In genomic region chr1:31926846-31927660, GRCh38 we compare ENCODE assay signal across 9 cellular contexts. TPM values are rescaled to one million over a fixed set of nuclear protein-coding genes. Genes with fewer than 3 reads are reported as not detected.
DNase-seq lines count a peak whose midpoint lies in the region; ATAC-seq and TF ChIP-seq lines count a peak whose summit lies in the region.
"Had no signal": no experiment of that assay in that cellular context is flagged by ENCODE, and none has a peak within 500 bp of the region (broad histone marks: within the 10 kb centered on the region; RNA-seq: fewer than 3 reads in every experiment).

No MANE protein-coding gene starts in this region.

- no peaks in the 10 kb centered on the region for H3K9me2 ChIP-seq in Karpas-422 (replicated peaks; ENCODE audit: insufficient read depth, low read length)

- H3K27ac Mint-ChIP-seq in Calu3 (ENCODE audit: unreplicated experiment) (peak overlapping the region; percentile 87), nephron progenitor cell (peak overlapping the region; percentile 10)
- peak overlapping the region; percentile 94 for H3K27ac Mint-ChIP-seq in activated T-helper 17 cell treated with anti-CD3 and anti-CD28 coated beads, Interleukin-2, amount 50 U/mL, for 72 hours

- peak overlapping the region; percentile 28 for H3K4me2 ChIP-seq in Karpas-422 (ENCODE audit: low read depth, low read length, poor library complexity, severe bottlenecking)

- 88% methylated on average over 8 of the region's 8 CpGs for WGBS in esophagus muscularis mucosa

- H3K4me3 Mint-ChIP-seq in Calu3 (ENCODE audit: low read depth, unreplicated experiment) (peak overlapping the region; percentile 13), nephron progenitor cell (no peak overlapping the region)
- peak overlapping the region; percentile 97 for H3K4me3 Mint-ChIP-seq in activated T-helper 17 cell treated with anti-CD3 and anti-CD28 coated beads, Interleukin-2, amount 50 U/mL, for 72 hours

- H3K4me3 ChIP-seq in Karpas-422 (ENCODE audit: low read length) = no peak overlapping the region
- H3K4me3 ChIP-seq in esophagus muscularis mucosa = no peak overlapping the region

- TF ChIP-seq CTCF in Calu3 (IDR thresholded peaks at IDR 0.05; ENCODE audit: unreplicated experiment) = no peak
- no peak for TF ChIP-seq CTCF in nephron progenitor cell (IDR thresholded peaks at IDR 0.05)
- no peak for TF ChIP-seq CTCF in esophagus muscularis mucosa (IDR thresholded peaks at IDR 0.05)

- peaks cover 62% of the 10 kb centered on the region for H3K36me3 Mint-ChIP-seq in Calu3 (ENCODE audit: insufficient read depth, unreplicated experiment)
- peaks cover 80% of the 10 kb centered on the region for H3K36me3 Mint-ChIP-seq in activated T-helper 17 cell treated with anti-CD3 and anti-CD28 coated beads, Interleukin-2, amount 50 U/mL, for 72 hours (ENCODE audit: low read depth)
- peaks cover 15% of the 10 kb centered on the region for H3K36me3 Mint-ChIP-seq in nephron progenitor cell (ENCODE audit: low read depth)

- no peak overlapping the region for H2AFZ ChIP-seq in Karpas-422 (ENCODE audit: low read length)

- H3K27me3 ChIP-seq in Karpas-422 (ENCODE audit: low read length) (no peaks in the 10 kb centered on the region), esophagus muscularis mucosa (no peaks in the 10 kb centered on the region)

- H3K4me1 Mint-ChIP-seq in Calu3 (ENCODE audit: low read depth, unreplicated experiment) (peaks cover 77% of the 10 kb centered on the region), nephron progenitor cell (peaks cover 40% of the 10 kb centered on the region)
- peaks cover 53% of the 10 kb centered on the region for H3K4me1 Mint-ChIP-seq in activated T-helper 17 cell treated with anti-CD3 and anti-CD28 coated beads, Interleukin-2, amount 50 U/mL, for 72 hours

- peaks cover 70% of the 10 kb centered on the region for H3K4me1 ChIP-seq in Karpas-422 (ENCODE audit: low read length)
- H3K4me1 ChIP-seq in esophagus muscularis mucosa = peaks cover 88 to 98% (median 92%) of the 10 kb centered on the region in 4 donors

- no peaks in the 10 kb centered on the region for H3K9me3 ChIP-seq in Karpas-422 (ENCODE audit: low read length)
- no peaks in the 10 kb centered on the region for H3K9me3 ChIP-seq in esophagus muscularis mucosa

- ATAC-seq in activated T-helper 17 cell treated with anti-CD3 and anti-CD28 coated beads, Interleukin-2, amount 50 U/mL, for 72 hours (replicated peaks) = no peak
- no peak for ATAC-seq in GM21381 (IDR thresholded peaks at IDR 0.05; ENCODE audit: unreplicated experiment)
- ATAC-seq in GM18858 (IDR thresholded peaks at IDR 0.05; ENCODE audit: unreplicated experiment) = no peak

- H3K27me3 Mint-ChIP-seq in Calu3 (ENCODE audit: unreplicated experiment) (no peaks in the 10 kb centered on the region), nephron progenitor cell (ENCODE audit: low read depth, poor library complexity) (no peaks in the 10 kb centered on the region)
- no peaks in the 10 kb centered on the region for H3K27me3 Mint-ChIP-seq in activated T-helper 17 cell treated with anti-CD3 and anti-CD28 coated beads, Interleukin-2, amount 50 U/mL, for 72 hours

- intact Hi-C loops in Calu3 (cut with micrococcal nuclease; ENCODE audit: unreplicated experiment) = loop anchor here (10.0 kb wide), 1 partner anchor 88 kb away; the partner anchor contains the start of gene KHDRBS1
- intact Hi-C loops in esophagus muscularis mucosa (cut with DNase I) = loop anchor here (5.0 kb wide), 1 partner anchor 35 kb away; no protein-coding TSS in a partner anchor

- no peak for TF ChIP-seq EP300 in esophagus muscularis mucosa (IDR thresholded peaks at IDR 0.05)

- H3K9me3 Mint-ChIP-seq in Calu3 (ENCODE audit: low read depth, unreplicated experiment) = no peaks in the 10 kb centered on the region
- no peaks in the 10 kb centered on the region for H3K9me3 Mint-ChIP-seq in activated T-helper 17 cell treated with anti-CD3 and anti-CD28 coated beads, Interleukin-2, amount 50 U/mL, for 72 hours
- H3K9me3 Mint-ChIP-seq in nephron progenitor cell = no peaks in the 10 kb centered on the region

- CTCF ChIA-PET in Calu3 (lab: Charles Lee) = interaction anchor here (1.1 to 1.6 kb wide), 4 partner anchors 8 to 112 kb away, joined by 3 to 7 read pairs (median 4); partner anchors contain the start of genes PTP4A2 and SPOCD1

- H3K9ac ChIP-seq in Karpas-422 (ENCODE audit: low read length) = no peak overlapping the region

- no peak for TF ChIP-seq POLR2A in esophagus muscularis mucosa (IDR thresholded peaks at IDR 0.05; ENCODE audit: low read depth)

- H3K79me2 ChIP-seq in Karpas-422 (ENCODE audit: low read length) = peaks cover 98% of the 10 kb centered on the region

- peak overlapping the region; percentile 36 for H3K27ac ChIP-seq in Karpas-422 (ENCODE audit: low read length)
- peak overlapping the region in 1 of 4 donors; percentile 17 for H3K27ac ChIP-seq in esophagus muscularis mucosa (replicated peaks in 1 of 4)

- H3K36me3 ChIP-seq in Karpas-422 (ENCODE audit: insufficient read depth, low read length) = peaks cover 5% of the 10 kb centered on the region; the same call in 1 of the 2 replicates
- no peaks in the 10 kb centered on the region for H3K36me3 ChIP-seq in esophagus muscularis mucosa

- peaks cover 36% of the 10 kb centered on the region for H4K20me1 ChIP-seq in Karpas-422 (ENCODE audit: insufficient read depth, low read depth, low read length)

- DNase-seq in Calu3 = no peak
- DNase-seq in Karpas-422 = no peak
- DNase-seq in nephron progenitor cell = no peak
- DNase-seq in esophagus muscularis mucosa (ENCODE audit: extremely low spot score) = no peak
- no peak for DNase-seq in CD1c-positive myeloid dendritic cell (ENCODE audit: extremely low spot score)
- DNase-seq: NCI-H2081 treated with DMSO at 0.1 percent for 48 hours had no signal

- BruUV-seq in Calu3 (replicated peaks; lab: Mats Ljungman, UMichigan) = no TSS peak

RNA-seq across cellular contexts. Expression of gene PTP4A2, which starts 11.1 kb away (rescaled TPM):
- total RNA-seq in Calu3 (2022) (337 and 366 TPM in 2 replicates), esophagus muscularis mucosa (100 to 1,000 TPM; 160 to 241 (median 173) TPM)
- 215 and 401 TPM in 2 replicates for total RNA-seq in Karpas-422 (2014; rRNA removed; shearing (Covaris generic); ENCODE audit: low replicate concordance)
- 100 to 1,000 TPM; 285 to 351 TPM for total RNA-seq in activated T-helper 17 cell treated with anti-CD3 and anti-CD28 coated beads, Interleukin-2, amount 50 U/mL, for 72 hours

Comparison
In these comparisons a context has a peak if more than half of its experiments do, and no peak if none do; other contexts are left out.
1. H3K27ac Mint-ChIP-seq: peak in every context shown above with its lines; median percentile 94 in activated T-helper 17 cell treated with anti-CD3 and anti-CD28 coated beads, Interleukin-2, amount 50 U/mL, for 72 hours; 87 in Calu3; 10 in nephron progenitor cell.